Comparison of ENCODE assay signal across 8 cellular contexts in the genomic region with DNA sequence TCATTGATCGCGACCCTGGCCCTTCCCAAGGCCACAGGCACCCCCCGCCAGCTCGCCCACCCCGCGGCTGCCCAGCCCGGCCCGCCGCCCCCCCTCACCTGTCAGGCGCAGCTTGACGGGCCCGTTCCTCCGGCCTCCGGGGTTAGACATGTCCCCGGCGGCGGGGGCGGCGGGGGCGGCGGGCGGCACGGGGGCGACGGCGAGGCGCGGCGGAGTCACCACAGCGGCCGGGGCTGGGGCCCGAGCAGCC. TPM values are rescaled to one million over a fixed set of nuclear protein-coding genes. Genes with fewer than 3 reads are reported as not detected.
A peak's percentile ranks its signal among the peaks of the same experiment; 100 is the strongest.
DNase-seq lines count a peak whose midpoint lies in the region; ATAC-seq and TF ChIP-seq lines count a peak whose summit lies in the region.

No MANE protein-coding gene starts in this region.

- no peaks in the 10 kb centered on the region for H3K9me2 ChIP-seq in OCI-LY1 (ENCODE audit: low read depth, low read length)

- peak overlapping the region; percentile 82 for H3K4me3 ChIP-seq in OCI-LY1 (ENCODE audit: low read depth, low read length, poor library complexity, severe bottlenecking)
- peak overlapping the region; percentile 83 for H3K4me3 ChIP-seq in effector memory CD4-positive, alpha-beta T cell (ENCODE audit: insufficient read depth, low read depth, low read length, poor library complexity, severe bottlenecking)

- H3K9me3 Mint-ChIP-seq in activated naive CD4-positive, alpha-beta T cell treated with anti-CD3 and anti-CD28 coated beads, Interleukin-2, amount 50 U/mL, for 24 hours, result no peaks in the 10 kb centered on the region
- no peaks in the 10 kb centered on the region for H3K9me3 Mint-ChIP-seq in natural killer cell

- H3K27me3 Mint-ChIP-seq in activated naive CD4-positive, alpha-beta T cell treated with anti-CD3 and anti-CD28 coated beads, Interleukin-2, amount 50 U/mL, for 24 hours, result no peaks in the 10 kb centered on the region
- H3K27me3 Mint-ChIP-seq in natural killer cell (ENCODE audit: low read depth in 2 of 2), result no peaks in the 10 kb centered on the region

- 0 out of 2 replicates have a peak, but pooled peaks cover 3% of the 10 kb centered on the region for H3F3A ChIP-seq in OCI-LY1 (ENCODE audit: insufficient read depth, low read length)

- peaks cover 42% of the 10 kb centered on the region for H3K4me1 Mint-ChIP-seq in activated naive CD4-positive, alpha-beta T cell treated with anti-CD3 and anti-CD28 coated beads, Interleukin-2, amount 50 U/mL, for 24 hours
- peaks cover 45 to 47% of the 10 kb centered on the region in 2 donors for H3K4me1 Mint-ChIP-seq in natural killer cell

- H3K36me3 Mint-ChIP-seq in activated naive CD4-positive, alpha-beta T cell treated with anti-CD3 and anti-CD28 coated beads, Interleukin-2, amount 50 U/mL, for 24 hours, result peaks cover 4% of the 10 kb centered on the region
- no peaks in the 10 kb centered on the region for H3K36me3 Mint-ChIP-seq in natural killer cell

- no peaks in the 10 kb centered on the region for H4K20me1 ChIP-seq in OCI-LY1 (ENCODE audit: insufficient read depth, low read length)

- H3K79me2 ChIP-seq in OCI-LY1 (ENCODE audit: insufficient read depth, low read length), result peaks cover 19% of the 10 kb centered on the region

- H2AFZ ChIP-seq in OCI-LY1 (ENCODE audit: low read length), result no peak overlapping the region

- no peaks in the 10 kb centered on the region for H3K27me3 ChIP-seq in OCI-LY1 (ENCODE audit: insufficient read depth, low read length)
- no peaks in the 10 kb centered on the region for H3K27me3 ChIP-seq in effector memory CD4-positive, alpha-beta T cell (replicated peaks; ENCODE audit: control insufficient read depth, insufficient read depth, low read length, poor library complexity, severe bottlenecking)

- peak overlapping the region; percentile 32 for H3K27ac ChIP-seq in OCI-LY1 (ENCODE audit: low read depth, low read length, poor library complexity, severe bottlenecking)
- peak overlapping the region; percentile 63 for H3K27ac ChIP-seq in effector memory CD4-positive, alpha-beta T cell (ENCODE audit: insufficient read depth, low read length, poor library complexity, severe bottlenecking)

- H3K9ac ChIP-seq in OCI-LY1 (ENCODE audit: low read length), result peak overlapping the region; percentile 78

- peak overlapping the region; percentile 97 for H3K4me3 Mint-ChIP-seq in activated naive CD4-positive, alpha-beta T cell treated with anti-CD3 and anti-CD28 coated beads, Interleukin-2, amount 50 U/mL, for 24 hours
- H3K4me3 Mint-ChIP-seq in natural killer cell, result peak overlapping the region; percentile 95

- H3K4me1 ChIP-seq in OCI-LY1 (ENCODE audit: insufficient read depth, low read length, severe bottlenecking), result peaks cover 21% of the 10 kb centered on the region
- peaks cover 9% of the 10 kb centered on the region for H3K4me1 ChIP-seq in effector memory CD4-positive, alpha-beta T cell (ENCODE audit: control insufficient read depth, insufficient read depth, low read length, poor library complexity, severe bottlenecking)

- H3K4me2 ChIP-seq in OCI-LY1 (ENCODE audit: low read length), result peak overlapping the region; percentile 84

- ATAC-seq in natural killer cell (peak in 2 of 3 donors; percentile 35 to 48), HG03565 (IDR thresholded peaks at IDR 0.05; ENCODE audit: unreplicated experiment) (no peak)

- H3K27ac Mint-ChIP-seq in activated naive CD4-positive, alpha-beta T cell treated with anti-CD3 and anti-CD28 coated beads, Interleukin-2, amount 50 U/mL, for 24 hours, result peak overlapping the region; percentile 95
- peak overlapping the region; percentile 86 to 93 for H3K27ac Mint-ChIP-seq in natural killer cell

- no peak for DNase-seq in activated naive CD4-positive, alpha-beta T cell treated with Interleukin-2 at 50 U/mL for 16 hours
- no peak for DNase-seq in effector memory CD4-positive, alpha-beta T cell
- DNase-seq in natural killer cell (no peak), HPDE6-E6E7 (ENCODE audit: extremely low spot score) (no peak)
- no peak for DNase-seq in NK-92 treated with Interleukin-12 subunit alpha and Interleukin-12 subunit beta, amount 100 ng/mL, for 24 hours (lab: John Stamatoyannopoulos, UW)

- no peaks in the 10 kb centered on the region for H3K9me3 ChIP-seq in OCI-LY1 (ENCODE audit: low read length)
- H3K9me3 ChIP-seq in effector memory CD4-positive, alpha-beta T cell (ENCODE audit: control insufficient read depth, low read length), result no peaks in the 10 kb centered on the region

- no peak for TF ChIP-seq CTCF in OCI-LY1 (IDR thresholded peaks at IDR 0.05; ENCODE audit: low read length)
- TF ChIP-seq CTCF in natural killer cell (IDR thresholded peaks at IDR 0.05), result no peak

- intact Hi-C loops in natural killer cell (cut with micrococcal nuclease), result loop anchor here (5.0 kb wide), 2 partner anchors 46 to 154 kb away; partner anchors contain the start of genes CEP95 and DDX5

- H3K36me3 ChIP-seq in OCI-LY1 (ENCODE audit: insufficient read depth, low read length), result no peaks in the 10 kb centered on the region
- no peaks in the 10 kb centered on the region for H3K36me3 ChIP-seq in effector memory CD4-positive, alpha-beta T cell (ENCODE audit: control insufficient read depth, insufficient read depth, low read length)

RNA-seq across cellular contexts. Expression of gene SMURF2, which starts 0.5 kb away (rescaled TPM):
- total RNA-seq in natural killer cell, result 10 to 100 TPM; 43.8 to 54.5 (median 46.5) TPM
